In the genomic region with DNA sequence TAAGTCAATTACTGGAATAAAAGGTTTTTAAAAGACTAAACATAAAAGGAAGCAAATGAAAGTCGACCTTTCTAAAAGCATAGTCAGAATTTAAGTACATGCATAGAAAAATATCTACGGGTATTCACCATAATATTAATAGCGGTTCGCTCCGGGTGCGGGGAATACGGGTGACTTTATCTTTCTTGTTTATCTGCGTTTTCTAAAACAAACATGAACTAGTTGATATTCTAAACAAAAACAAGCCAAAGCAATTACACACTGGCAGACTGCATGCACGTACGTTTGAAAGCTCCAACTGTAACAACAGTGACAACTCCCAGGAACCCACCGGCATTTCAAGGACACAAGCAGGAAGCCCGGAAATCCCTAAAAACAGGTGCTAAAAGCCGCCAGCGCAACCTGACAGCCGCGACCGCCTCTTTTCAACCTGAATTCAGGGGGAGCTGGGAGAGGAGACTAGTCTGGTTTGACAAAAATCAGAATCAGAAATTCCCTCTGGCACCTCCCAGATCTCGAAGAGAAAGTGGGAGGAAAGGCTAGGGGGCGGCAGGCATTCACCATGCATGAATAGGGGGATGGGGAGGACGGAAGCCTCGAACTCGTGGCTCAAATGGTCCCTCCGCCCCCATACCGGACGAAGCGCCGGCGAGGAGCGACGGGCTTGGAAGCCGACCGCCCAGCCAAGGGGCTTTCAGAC, we compare ENCODE assay signal across 8 cellular contexts. TPM values are rescaled to one million over a fixed set of nuclear protein-coding genes. Genes with fewer than 3 reads are reported as not detected.
DNase-seq lines count a peak whose midpoint lies in the region; ATAC-seq and TF ChIP-seq lines count a peak whose summit lies in the region.

No MANE protein-coding gene starts in this region.

- intact Hi-C loops in tibial artery (cut with DNase I; ENCODE audit: low total_unique reads) = no loop called here

- H3K36me3 Mint-ChIP-seq in central memory CD8-positive, alpha-beta T cell (ENCODE audit: insufficient read depth) = peaks cover 13% of the 10 kb centered on the region

- no peaks in the 10 kb centered on the region for H3K27me3 Mint-ChIP-seq in central memory CD8-positive, alpha-beta T cell

- no peaks in the 10 kb centered on the region for H3K4me1 ChIP-seq in NT2/D1 (ENCODE audit: insufficient read depth, insufficient read length)
- H3K4me1 ChIP-seq in lung (ENCODE audit: control insufficient read depth in 2 of 2, insufficient read depth in 2 of 2, low read length in 2 of 2) = peaks cover 2 to 14% of the 10 kb centered on the region in 2 donors
- peaks cover 0 to 46% (median 19%) of the 10 kb centered on the region in 4 donors for H3K4me1 ChIP-seq in tibial artery

- peak in 2 of 3 donors; percentile 1 to 34 for DNase-seq in stimulated activated CD4-positive, alpha-beta T cell treated with anti-CD3 and anti-CD28 coated beads, TNF-alpha, amount 100 ng/mL, for 48 hours (ENCODE audit: low read depth in 3 of 3)
- DNase-seq in stimulated activated CD4-positive, alpha-beta T cell treated with anti-CD3 and anti-CD28 coated beads, Interleukin-12 subunit alpha, Interleukin-12 subunit beta, amount 100 ng/mL, for 4 hours = no peak
- DNase-seq in NT2/D1 (ENCODE audit: low read depth, low spot score) (peak; percentile 30), lung (ENCODE audit: low spot score) (no peak), tibial artery (no peak), GF-D8 (lab: John Stamatoyannopoulos, UW) (no peak)
- no peak for DNase-seq in central memory CD8-positive, alpha-beta T cell (ENCODE audit: low spot score in 2 of 2)

- H3K27ac ChIP-seq in lung (ENCODE audit: low read depth in 1 of 2, low read length in 1 of 2) = peak overlapping the region; percentile 88 to 98
- peak overlapping the region; percentile 89 to 93 for H3K27ac ChIP-seq in tibial artery

- H3K4me3 Mint-ChIP-seq in central memory CD8-positive, alpha-beta T cell = peak overlapping the region; percentile 83

- no peaks in the 10 kb centered on the region for H3K9me3 Mint-ChIP-seq in central memory CD8-positive, alpha-beta T cell

- peaks cover 15% of the 10 kb centered on the region for H3K36me3 ChIP-seq in NT2/D1 (ENCODE audit: insufficient read depth, insufficient read length, low read length)
- no peaks in the 10 kb centered on the region for H3K36me3 ChIP-seq in lung (ENCODE audit: control insufficient read depth in 2 of 2, insufficient read depth in 2 of 2, low read length in 2 of 2)
- no peaks in the 10 kb centered on the region for H3K36me3 ChIP-seq in tibial artery

- H3K4me1 Mint-ChIP-seq in central memory CD8-positive, alpha-beta T cell = peaks cover 42% of the 10 kb centered on the region

- TF ChIP-seq CTCF in lung (IDR thresholded peaks at IDR 0.05; ENCODE audit: control extremely low read depth, extremely low read depth) (no peak), tibial artery (IDR thresholded peaks at IDR 0.05) (no peak)

- H3K4me3 ChIP-seq in NT2/D1 (ENCODE audit: insufficient read length, low read depth) (peak overlapping the region; percentile 84), lung (peak overlapping the region; percentile 95), tibial artery (peak overlapping the region; percentile 65 to 83)

- ATAC-seq in HG02884 (IDR thresholded peaks at IDR 0.05; ENCODE audit: unreplicated experiment) (peak; percentile 10), lung (ENCODE audit: insufficient read depth, low FRiP score) (peak; percentile 3)
- no peak for ATAC-seq in central memory CD8-positive, alpha-beta T cell (replicated peaks; ENCODE audit: extremely low read depth, poor library complexity, severe bottlenecking)

- H3K9ac ChIP-seq in NT2/D1 (ENCODE audit: insufficient read length, low read depth) = peak overlapping the region; percentile 92

- H3K27me3 ChIP-seq in NT2/D1 (ENCODE audit: insufficient read depth, insufficient read length) (no peaks in the 10 kb centered on the region), lung (ENCODE audit: control insufficient read depth, insufficient read depth) (no peaks in the 10 kb centered on the region), tibial artery (no peaks in the 10 kb centered on the region)

- H3K9me3 ChIP-seq in NT2/D1 (ENCODE audit: insufficient read depth, low read length) (no peaks in the 10 kb centered on the region; the same call in 1 of the 2 replicates), lung (ENCODE audit: control insufficient read depth in 2 of 2, insufficient read depth in 1 of 2, low read length in 1 of 2) (no peaks in the 10 kb centered on the region), tibial artery (no peaks in the 10 kb centered on the region)

- peak overlapping the region; percentile 92 for H3K27ac Mint-ChIP-seq in central memory CD8-positive, alpha-beta T cell (ENCODE audit: low read depth)

- 0% methylated on average over 32 of the region's 32 CpGs for WGBS in lung, 2 donors

RNA-seq across cellular contexts. Expression of a gene that starts 0.5 kb away (rescaled TPM):
- total RNA-seq in lung = 10 to 100 TPM; 48.3 to 71.6 TPM
- polyA plus RNA-seq in lung = 10 to 100 TPM in 1 of 2 donors, 1 to 10 TPM in 1; 6.4 to 13.5 TPM

RNA-seq across cellular contexts. Expression of a gene that starts 49.6 kb away (rescaled TPM):
- 1 to 10 TPM in 1 of 2 donors, under 1 TPM in 1; 0.31 to 1.1 TPM for total RNA-seq in lung
- under 1 TPM; 0.18 to 0.23 TPM for polyA plus RNA-seq in lung

Comparison
In these comparisons a context has a peak if more than half of its experiments do, and no peak if none do; other contexts are left out.
1. DNase-seq: peak in stimulated activated CD4-positive, alpha-beta T cell treated with anti-CD3 and anti-CD28 coated beads, TNF-alpha, amount 100 ng/mL, for 48 hours (2 of 3) and NT2/D1 (single experiment); none in stimulated activated CD4-positive, alpha-beta T cell treated with anti-CD3 and anti-CD28 coated beads, Interleukin-12 subunit alpha, Interleukin-12 subunit beta, amount 100 ng/mL, for 4 hours (single experiment), central memory CD8-positive, alpha-beta T cell (0 of 2), lung (single experiment), tibial artery (0 of 2) and GF-D8 (single experiment).
2. Peak in every context shown above with its lines, with median percentiles within 50 percentile points of each other: H3K4me3 ChIP-seq.